8 cellular contexts compared by ENCODE assay signal in genomic region chr20:1324598-1325172, GRCh38. TPM values are rescaled to one million over a fixed set of nuclear protein-coding genes. Genes with fewer than 3 reads are reported as not detected.
A peak's percentile ranks its signal among the peaks of the same experiment; 100 is the strongest.
DNase-seq lines count a peak whose midpoint lies in the region; ATAC-seq and TF ChIP-seq lines count a peak whose summit lies in the region.

No MANE protein-coding gene starts in this region.

- DNase-seq in AG09309 (ENCODE audit: low read depth) (no peak), HL-60 (ENCODE audit: low read depth in 1 of 2, low spot score in 1 of 2) (no peak), kidney epithelial cell (ENCODE audit: low read depth) (no peak), thoracic aorta (ENCODE audit: low spot score) (peak; percentile 50)
- DNase-seq in stimulated activated effector memory CD8-positive, alpha-beta T cell treated with anti-CD3 and anti-CD28 coated beads, Interleukin-12 subunit alpha, Interleukin-12 subunit beta, amount 100 ng/mL, for 72 hours (ENCODE audit: low spot score in 2 of 2), result no peak

- peaks cover 7 to 48% of the 10 kb centered on the region in 2 donors for H3K4me1 ChIP-seq in thoracic aorta (ENCODE audit: control insufficient read depth in 1 of 2, low read depth in 2 of 2)

- H3K27me3 Mint-ChIP-seq in stimulated activated memory B cell treated with anti-CD40 and anti-IgM and Interleukin-4, amounts not matched to agents 10 μg/mL and 1 μg/mL and 100 μg/mL, for 72 hours, result no peaks in the 10 kb centered on the region

- H3K4me3 ChIP-seq in AG09309 (ENCODE audit: control insufficient read depth, low read depth, low read length), result peak overlapping the region; percentile 78
- peak overlapping the region; percentile 67 for H3K4me3 ChIP-seq in HL-60 (replicated peaks; ENCODE audit: insufficient read depth, low read length)
- H3K4me3 ChIP-seq in kidney epithelial cell (ENCODE audit: low read depth, low read length), result peak overlapping the region; percentile 87
- peak overlapping the region; percentile 84 for H3K4me3 ChIP-seq in thoracic aorta

- H3K4me3 Mint-ChIP-seq in stimulated activated memory B cell treated with anti-CD40 and anti-IgM and Interleukin-4, amounts not matched to agents 10 μg/mL and 1 μg/mL and 100 μg/mL, for 72 hours, result no peak overlapping the region
- H3K4me3 Mint-ChIP-seq in stimulated activated effector memory CD8-positive, alpha-beta T cell treated with anti-CD3 and anti-CD28 coated beads, Interleukin-12 subunit alpha, Interleukin-12 subunit beta, amount 100 ng/mL, for 72 hours, result no peak overlapping the region

- no peaks in the 10 kb centered on the region for H3K36me3 ChIP-seq in kidney epithelial cell (ENCODE audit: control insufficient read depth, insufficient read depth, low read length)
- no peaks in the 10 kb centered on the region for H3K36me3 ChIP-seq in thoracic aorta

- 15 to 37% (median 21%) methylated on average over 15 of the region's 15 CpGs for WGBS in adipose tissue, 3 donors

- H3K27ac ChIP-seq in HL-60 (replicated peaks) (peak overlapping the region; percentile 95), adipose tissue (ENCODE audit: low read depth, low read length) (peak overlapping the region; percentile 4), thoracic aorta (peak overlapping the region; percentile 60 to 96)

- ATAC-seq in thoracic aorta (ENCODE audit: insufficient number of reproducible peaks, low FRiP score, low read depth), result peak; percentile 38
- no peak for ATAC-seq in stimulated activated memory B cell treated with anti-CD40 and anti-IgM and Interleukin-4, amounts not matched to agents 10 μg/mL and 1 μg/mL and 100 μg/mL, for 72 hours
- no peak for ATAC-seq in stimulated activated effector memory CD8-positive, alpha-beta T cell treated with anti-CD3 and anti-CD28 coated beads, Interleukin-12 subunit alpha, Interleukin-12 subunit beta, amount 100 ng/mL, for 72 hours
- no peak for ATAC-seq in HG03442 (IDR thresholded peaks at IDR 0.05; ENCODE audit: unreplicated experiment)

- H3K27ac Mint-ChIP-seq in stimulated activated memory B cell treated with anti-CD40 and anti-IgM and Interleukin-4, amounts not matched to agents 10 μg/mL and 1 μg/mL and 100 μg/mL, for 72 hours, result no peak overlapping the region
- H3K27ac Mint-ChIP-seq in stimulated activated effector memory CD8-positive, alpha-beta T cell treated with anti-CD3 and anti-CD28 coated beads, Interleukin-12 subunit alpha, Interleukin-12 subunit beta, amount 100 ng/mL, for 72 hours, result no peak overlapping the region

- H3K27me3 ChIP-seq in HL-60 (ENCODE audit: insufficient read depth, poor library complexity, severe bottlenecking) (no peaks in the 10 kb centered on the region), kidney epithelial cell (ENCODE audit: control insufficient read depth, insufficient read depth, low read length) (no peaks in the 10 kb centered on the region), thoracic aorta (replicated peaks; ENCODE audit: insufficient read depth) (no peaks in the 10 kb centered on the region)

- no peaks in the 10 kb centered on the region for H3K36me3 Mint-ChIP-seq in stimulated activated memory B cell treated with anti-CD40 and anti-IgM and Interleukin-4, amounts not matched to agents 10 μg/mL and 1 μg/mL and 100 μg/mL, for 72 hours
- H3K36me3 Mint-ChIP-seq in stimulated activated effector memory CD8-positive, alpha-beta T cell treated with anti-CD3 and anti-CD28 coated beads, Interleukin-12 subunit alpha, Interleukin-12 subunit beta, amount 100 ng/mL, for 72 hours, result peaks cover 9% of the 10 kb centered on the region

- H3K9me3 ChIP-seq in thoracic aorta, result no peaks in the 10 kb centered on the region

- H3K9me3 Mint-ChIP-seq in stimulated activated memory B cell treated with anti-CD40 and anti-IgM and Interleukin-4, amounts not matched to agents 10 μg/mL and 1 μg/mL and 100 μg/mL, for 72 hours, result no peaks in the 10 kb centered on the region
- no peaks in the 10 kb centered on the region for H3K9me3 Mint-ChIP-seq in stimulated activated effector memory CD8-positive, alpha-beta T cell treated with anti-CD3 and anti-CD28 coated beads, Interleukin-12 subunit alpha, Interleukin-12 subunit beta, amount 100 ng/mL, for 72 hours

- TF ChIP-seq CTCF in AG09309 (IDR thresholded peaks at IDR 0.05; ENCODE audit: control insufficient read depth, insufficient read depth, low read depth, low read length, missing control alignments), result no peak
- TF ChIP-seq CTCF in HL-60 (IDR thresholded peaks at IDR 0.05; ENCODE audit: insufficient read depth, low read length), result no peak
- no peak for TF ChIP-seq CTCF in kidney epithelial cell (IDR thresholded peaks at IDR 0.05; ENCODE audit: insufficient read depth, low read length, poor library complexity, severe bottlenecking)
- no peak for TF ChIP-seq CTCF in thoracic aorta (IDR thresholded peaks at IDR 0.05)

- H3K4me1 Mint-ChIP-seq in stimulated activated memory B cell treated with anti-CD40 and anti-IgM and Interleukin-4, amounts not matched to agents 10 μg/mL and 1 μg/mL and 100 μg/mL, for 72 hours, result peaks cover 6% of the 10 kb centered on the region
- H3K4me1 Mint-ChIP-seq in stimulated activated effector memory CD8-positive, alpha-beta T cell treated with anti-CD3 and anti-CD28 coated beads, Interleukin-12 subunit alpha, Interleukin-12 subunit beta, amount 100 ng/mL, for 72 hours, result peaks cover 3% of the 10 kb centered on the region

RNA-seq across cellular contexts. Expression of gene SDCBP2, which starts 4.3 kb away (rescaled TPM):
- 10 to 100 TPM in 2 of 3 donors, 1 to 10 TPM in 1; 5.6 to 29.8 (median 15.4) TPM for polyA plus RNA-seq in adipose tissue
- total RNA-seq in kidney epithelial cell (6.1 and 7.7 TPM in 2 replicates), thoracic aorta (10 to 100 TPM in 1 of 2 donors, 1 to 10 TPM in 1; 4.1 to 10.2 TPM)

RNA-seq across cellular contexts. Expression of gene SNPH, which starts 58.6 kb away (rescaled TPM):
- polyA plus RNA-seq in adipose tissue, result 1 to 10 TPM in 1 of 3 donors, under 1 TPM in 2; 0.85 to 1.7 (median 0.92) TPM
- 7.1 and 8.3 TPM in 2 replicates for total RNA-seq in kidney epithelial cell
- 10 to 100 TPM; 13.4 to 14.6 TPM for total RNA-seq in thoracic aorta

Comparison
In these comparisons a context has a peak if more than half of its experiments do, and no peak if none do; other contexts are left out.
1. H3K27ac ChIP-seq: peak in every context shown above with its lines; median percentile 95 in HL-60; 78 in thoracic aorta; 4 in adipose tissue.